In genomic region chr4:85474818-85475630, GRCh38 we compare ENCODE assay signal across 2 cellular contexts.
A peak's percentile ranks its signal among the peaks of the same experiment; 100 is the strongest.
TF ChIP-seq lines count a peak whose summit lies in the region.

ARHGAP24 (plus strand) TSS chr4:85475150.

TF ChIP-seq in HEK293, 187 proteins besides CTCF, POLR2A, EP300 and RAD21 (continued from another document and continues in another):
- no peak for TF ChIP-seq GLI4 (tag by site-specific recombination; IDR thresholded peaks at IDR 0.05)
- TF ChIP-seq ZNF155 (tag by site-specific recombination; IDR thresholded peaks at IDR 0.05): no peak
- TF ChIP-seq ZNF544 (tag by site-specific recombination; IDR thresholded peaks at IDR 0.05): no peak
- TF ChIP-seq PATZ1 (tag by site-specific recombination; IDR thresholded peaks at IDR 0.05): peak; percentile 71
- TF ChIP-seq ZBTB1 (tag by site-specific recombination; IDR thresholded peaks at IDR 0.05): no peak
- TF ChIP-seq, protein P1, sequence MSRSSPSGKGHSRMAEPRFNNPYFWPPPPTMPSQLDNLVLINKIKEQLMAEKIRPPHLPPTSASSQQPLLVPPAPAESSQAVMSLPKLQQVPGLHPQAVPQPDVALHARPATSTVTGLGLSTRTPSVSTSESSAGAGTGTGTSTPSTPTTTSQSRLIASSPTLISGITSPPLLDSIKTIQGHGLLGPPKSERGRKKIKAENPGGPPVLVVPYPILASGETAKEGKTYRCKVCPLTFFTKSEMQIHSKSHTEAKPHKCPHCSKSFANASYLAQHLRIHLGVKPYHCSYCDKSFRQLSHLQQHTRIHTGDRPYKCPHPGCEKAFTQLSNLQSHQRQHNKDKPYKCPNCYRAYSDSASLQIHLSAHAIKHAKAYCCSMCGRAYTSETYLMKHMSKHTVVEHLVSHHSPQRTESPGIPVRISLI (tag by site-specific recombination; IDR thresholded peaks at IDR 0.05): no peak
- TF ChIP-seq ZXDB (tag by site-specific recombination; IDR thresholded peaks at IDR 0.05): 0 out of 2 replicates have a peak, but pooled peaks have one; percentile 38
- TF ChIP-seq ZFP37 (tag by site-specific recombination; IDR thresholded peaks at IDR 0.05): no peak
- no peak for TF ChIP-seq ZNF610 (tag by site-specific recombination; IDR thresholded peaks at IDR 0.05; ENCODE audit: borderline replicate concordance)
- TF ChIP-seq ZNF707 (tag by site-specific recombination; IDR thresholded peaks at IDR 0.05): no peak
- no peak for TF ChIP-seq ZNF530 (tag by site-specific recombination; IDR thresholded peaks at IDR 0.05; ENCODE audit: low read depth)
- no peak for TF ChIP-seq ZNF146 (tag by site-specific recombination; IDR thresholded peaks at IDR 0.05)
- TF ChIP-seq ZNF514 (tag by site-specific recombination; IDR thresholded peaks at IDR 0.05): no peak
- TF ChIP-seq ZNF621 (tag by site-specific recombination; IDR thresholded peaks at IDR 0.05): no peak
- no peak for TF ChIP-seq ZNF785 (tag by site-specific recombination; IDR thresholded peaks at IDR 0.05)
- TF ChIP-seq PRDM10 (tag by site-specific recombination; IDR thresholded peaks at IDR 0.05): peak; percentile 76
- TF ChIP-seq, protein P2, sequence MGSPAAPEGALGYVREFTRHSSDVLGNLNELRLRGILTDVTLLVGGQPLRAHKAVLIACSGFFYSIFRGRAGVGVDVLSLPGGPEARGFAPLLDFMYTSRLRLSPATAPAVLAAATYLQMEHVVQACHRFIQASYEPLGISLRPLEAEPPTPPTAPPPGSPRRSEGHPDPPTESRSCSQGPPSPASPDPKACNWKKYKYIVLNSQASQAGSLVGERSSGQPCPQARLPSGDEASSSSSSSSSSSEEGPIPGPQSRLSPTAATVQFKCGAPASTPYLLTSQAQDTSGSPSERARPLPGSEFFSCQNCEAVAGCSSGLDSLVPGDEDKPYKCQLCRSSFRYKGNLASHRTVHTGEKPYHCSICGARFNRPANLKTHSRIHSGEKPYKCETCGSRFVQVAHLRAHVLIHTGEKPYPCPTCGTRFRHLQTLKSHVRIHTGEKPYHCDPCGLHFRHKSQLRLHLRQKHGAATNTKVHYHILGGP (tag by site-specific recombination; IDR thresholded peaks at IDR 0.05): no peak
- TF ChIP-seq OSR2 (tag by site-specific recombination; IDR thresholded peaks at IDR 0.05): peak; percentile 89
- TF ChIP-seq, protein P3, sequence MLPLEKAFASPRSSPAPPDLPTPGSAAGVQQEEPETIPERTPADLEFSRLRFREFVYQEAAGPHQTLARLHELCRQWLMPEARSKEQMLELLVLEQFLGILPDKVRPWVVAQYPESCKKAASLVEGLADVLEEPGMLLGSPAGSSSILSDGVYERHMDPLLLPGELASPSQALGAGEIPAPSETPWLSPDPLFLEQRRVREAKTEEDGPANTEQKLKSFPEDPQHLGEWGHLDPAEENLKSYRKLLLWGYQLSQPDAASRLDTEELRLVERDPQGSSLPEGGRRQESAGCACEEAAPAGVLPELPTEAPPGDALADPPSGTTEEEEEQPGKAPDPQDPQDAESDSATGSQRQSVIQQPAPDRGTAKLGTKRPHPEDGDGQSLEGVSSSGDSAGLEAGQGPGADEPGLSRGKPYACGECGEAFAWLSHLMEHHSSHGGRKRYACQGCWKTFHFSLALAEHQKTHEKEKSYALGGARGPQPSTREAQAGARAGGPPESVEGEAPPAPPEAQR (tag by site-specific recombination; IDR thresholded peaks at IDR 0.05): no peak
- no peak for TF ChIP-seq ZNF670 (tag by site-specific recombination; IDR thresholded peaks at IDR 0.05; ENCODE audit: low read depth)
- no peak for TF ChIP-seq ZNF416 (tag by site-specific recombination; IDR thresholded peaks at IDR 0.05)

TF ChIP-seq in HepG2, 621 proteins besides CTCF, POLR2A, EP300 and RAD21 (continued from another document and continues in another):
- TF ChIP-seq, protein P4, sequence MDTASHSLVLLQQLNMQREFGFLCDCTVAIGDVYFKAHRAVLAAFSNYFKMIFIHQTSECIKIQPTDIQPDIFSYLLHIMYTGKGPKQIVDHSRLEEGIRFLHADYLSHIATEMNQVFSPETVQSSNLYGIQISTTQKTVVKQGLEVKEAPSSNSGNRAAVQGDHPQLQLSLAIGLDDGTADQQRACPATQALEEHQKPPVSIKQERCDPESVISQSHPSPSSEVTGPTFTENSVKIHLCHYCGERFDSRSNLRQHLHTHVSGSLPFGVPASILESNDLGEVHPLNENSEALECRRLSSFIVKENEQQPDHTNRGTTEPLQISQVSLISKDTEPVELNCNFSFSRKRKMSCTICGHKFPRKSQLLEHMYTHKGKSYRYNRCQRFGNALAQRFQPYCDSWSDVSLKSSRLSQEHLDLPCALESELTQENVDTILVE (CRISPR knock-in tag; IDR thresholded peaks at IDR 0.05): peak; percentile 59; the same call in 1 of the 2 replicates
- TF ChIP-seq ZNF546 (CRISPR knock-in tag; conservative IDR thresholded peaks at IDR 0.05) (no peak), ZNF75D (CRISPR knock-in tag; IDR thresholded peaks at IDR 0.05; ENCODE audit: borderline replicate concordance) (no peak), BRD4 (CRISPR knock-in tag; IDR thresholded peaks at IDR 0.05) (no peak), SCMH1 (CRISPR knock-in tag; IDR thresholded peaks at IDR 0.05; ENCODE audit: borderline replicate concordance) (no peak), NFE2L2 (IDR thresholded peaks at IDR 0.05; ENCODE audit: low read length) (no peak), HOXA3 (CRISPR knock-in tag; IDR thresholded peaks at IDR 0.05) (peak; percentile 60), PITX1 (CRISPR knock-in tag; IDR thresholded peaks at IDR 0.05) (peak; percentile 40; the same call in 1 of the 2 replicates), CHD4 (IDR thresholded peaks at IDR 0.05; ENCODE audit: borderline replicate concordance, low read length) (no peak), ZNF713 (CRISPR knock-in tag; IDR thresholded peaks at IDR 0.05) (no peak), KDM4B (CRISPR knock-in tag; IDR thresholded peaks at IDR 0.05) (no peak), HNRNPH1 (optimal IDR thresholded peaks at IDR 0.05; ENCODE audit: low read depth, low read length) (no peak), ZNF263 (CRISPR knock-in tag; IDR thresholded peaks at IDR 0.05) (no peak), FIP1L1 (IDR thresholded peaks at IDR 0.05; ENCODE audit: borderline replicate concordance, insufficient read depth, low read depth, low read length) (no peak), ARNT2 (CRISPR knock-in tag; IDR thresholded peaks at IDR 0.05; ENCODE audit: low read depth) (peak; percentile 54; the same call in 1 of the 2 replicates)
- TF ChIP-seq, protein P5, sequence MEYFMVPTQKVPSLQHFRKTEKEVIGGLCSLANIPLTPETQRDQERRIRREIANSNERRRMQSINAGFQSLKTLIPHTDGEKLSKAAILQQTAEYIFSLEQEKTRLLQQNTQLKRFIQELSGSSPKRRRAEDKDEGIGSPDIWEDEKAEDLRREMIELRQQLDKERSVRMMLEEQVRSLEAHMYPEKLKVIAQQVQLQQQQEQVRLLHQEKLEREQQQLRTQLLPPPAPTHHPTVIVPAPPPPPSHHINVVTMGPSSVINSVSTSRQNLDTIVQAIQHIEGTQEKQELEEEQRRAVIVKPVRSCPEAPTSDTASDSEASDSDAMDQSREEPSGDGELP (IDR thresholded peaks at IDR 0.05; ENCODE audit: borderline replicate concordance, low read depth): no peak; the same call in 1 of the 2 replicates
- TF ChIP-seq, protein P6, sequence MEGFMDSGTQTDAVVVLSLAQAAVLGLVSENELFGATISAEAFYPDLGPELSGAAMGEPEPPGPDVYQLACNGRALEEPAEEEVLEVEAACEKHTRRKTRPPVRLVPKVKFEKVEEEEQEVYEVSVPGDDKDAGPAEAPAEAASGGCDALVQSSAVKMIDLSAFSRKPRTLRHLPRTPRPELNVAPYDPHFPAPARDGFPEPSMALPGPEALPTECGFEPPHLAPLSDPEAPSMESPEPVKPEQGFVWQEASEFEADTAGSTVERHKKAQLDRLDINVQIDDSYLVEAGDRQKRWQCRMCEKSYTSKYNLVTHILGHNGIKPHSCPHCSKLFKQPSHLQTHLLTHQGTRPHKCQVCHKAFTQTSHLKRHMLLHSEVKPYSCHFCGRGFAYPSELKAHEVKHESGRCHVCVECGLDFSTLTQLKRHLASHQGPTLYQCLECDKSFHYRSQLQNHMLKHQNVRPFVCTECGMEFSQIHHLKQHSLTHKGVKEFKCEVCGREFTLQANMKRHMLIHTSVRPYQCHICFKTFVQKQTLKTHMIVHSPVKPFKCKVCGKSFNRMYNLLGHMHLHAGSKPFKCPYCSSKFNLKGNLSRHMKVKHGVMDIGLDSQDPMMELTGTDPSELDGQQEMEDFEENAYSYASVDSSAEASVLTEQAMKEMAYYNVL (CRISPR knock-in tag; IDR thresholded peaks at IDR 0.05; ENCODE audit: borderline replicate concordance): peak; percentile 75; the same call in 1 of the 2 replicates
- TF ChIP-seq, protein P7, sequence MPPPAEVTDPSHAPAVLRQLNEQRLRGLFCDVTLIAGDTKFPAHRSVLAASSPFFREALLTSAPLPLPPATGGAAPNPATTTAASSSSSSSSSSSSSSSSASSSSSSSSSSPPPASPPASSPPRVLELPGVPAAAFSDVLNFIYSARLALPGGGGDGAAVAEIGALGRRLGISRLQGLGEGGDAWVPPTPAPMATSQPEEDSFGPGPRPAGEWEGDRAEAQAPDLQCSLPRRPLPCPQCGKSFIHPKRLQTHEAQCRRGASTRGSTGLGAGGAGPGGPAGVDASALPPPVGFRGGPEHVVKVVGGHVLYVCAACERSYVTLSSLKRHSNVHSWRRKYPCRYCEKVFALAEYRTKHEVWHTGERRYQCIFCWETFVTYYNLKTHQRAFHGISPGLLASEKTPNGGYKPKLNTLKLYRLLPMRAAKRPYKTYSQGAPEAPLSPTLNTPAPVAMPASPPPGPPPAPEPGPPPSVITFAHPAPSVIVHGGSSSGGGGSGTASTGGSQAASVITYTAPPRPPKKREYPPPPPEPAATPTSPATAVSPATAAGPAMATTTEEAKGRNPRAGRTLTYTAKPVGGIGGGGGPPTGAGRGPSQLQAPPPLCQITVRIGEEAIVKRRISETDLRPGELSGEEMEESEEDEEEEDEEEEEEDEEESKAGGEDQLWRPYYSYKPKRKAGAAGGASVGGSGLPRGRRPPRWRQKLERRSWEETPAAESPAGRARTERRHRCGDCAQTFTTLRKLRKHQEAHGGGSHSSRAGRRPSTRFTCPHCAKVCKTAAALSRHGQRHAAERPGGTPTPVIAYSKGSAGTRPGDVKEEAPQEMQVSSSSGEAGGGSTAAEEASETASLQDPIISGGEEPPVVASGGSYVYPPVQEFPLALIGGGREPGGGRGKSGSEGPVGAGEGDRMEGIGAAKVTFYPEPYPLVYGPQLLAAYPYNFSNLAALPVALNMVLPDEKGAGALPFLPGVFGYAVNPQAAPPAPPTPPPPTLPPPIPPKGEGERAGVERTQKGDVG (CRISPR knock-in tag; IDR thresholded peaks at IDR 0.05; ENCODE audit: borderline replicate concordance): no peak
- TF ChIP-seq, protein P8, sequence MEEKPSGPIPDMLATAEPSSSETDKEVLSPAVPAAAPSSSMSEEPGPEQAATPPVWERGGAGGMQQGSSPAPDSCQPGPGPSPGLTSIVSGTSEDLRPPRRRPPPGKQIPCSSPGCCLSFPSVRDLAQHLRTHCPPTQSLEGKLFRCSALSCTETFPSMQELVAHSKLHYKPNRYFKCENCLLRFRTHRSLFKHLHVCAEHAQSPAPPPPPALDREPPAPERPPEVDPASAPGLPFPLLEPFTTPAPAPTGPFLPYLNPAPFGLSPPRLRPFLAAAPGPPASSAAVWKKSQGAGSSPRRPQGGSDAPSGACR (CRISPR knock-in tag; IDR thresholded peaks at IDR 0.05): no peak
- TF ChIP-seq, protein P9, sequence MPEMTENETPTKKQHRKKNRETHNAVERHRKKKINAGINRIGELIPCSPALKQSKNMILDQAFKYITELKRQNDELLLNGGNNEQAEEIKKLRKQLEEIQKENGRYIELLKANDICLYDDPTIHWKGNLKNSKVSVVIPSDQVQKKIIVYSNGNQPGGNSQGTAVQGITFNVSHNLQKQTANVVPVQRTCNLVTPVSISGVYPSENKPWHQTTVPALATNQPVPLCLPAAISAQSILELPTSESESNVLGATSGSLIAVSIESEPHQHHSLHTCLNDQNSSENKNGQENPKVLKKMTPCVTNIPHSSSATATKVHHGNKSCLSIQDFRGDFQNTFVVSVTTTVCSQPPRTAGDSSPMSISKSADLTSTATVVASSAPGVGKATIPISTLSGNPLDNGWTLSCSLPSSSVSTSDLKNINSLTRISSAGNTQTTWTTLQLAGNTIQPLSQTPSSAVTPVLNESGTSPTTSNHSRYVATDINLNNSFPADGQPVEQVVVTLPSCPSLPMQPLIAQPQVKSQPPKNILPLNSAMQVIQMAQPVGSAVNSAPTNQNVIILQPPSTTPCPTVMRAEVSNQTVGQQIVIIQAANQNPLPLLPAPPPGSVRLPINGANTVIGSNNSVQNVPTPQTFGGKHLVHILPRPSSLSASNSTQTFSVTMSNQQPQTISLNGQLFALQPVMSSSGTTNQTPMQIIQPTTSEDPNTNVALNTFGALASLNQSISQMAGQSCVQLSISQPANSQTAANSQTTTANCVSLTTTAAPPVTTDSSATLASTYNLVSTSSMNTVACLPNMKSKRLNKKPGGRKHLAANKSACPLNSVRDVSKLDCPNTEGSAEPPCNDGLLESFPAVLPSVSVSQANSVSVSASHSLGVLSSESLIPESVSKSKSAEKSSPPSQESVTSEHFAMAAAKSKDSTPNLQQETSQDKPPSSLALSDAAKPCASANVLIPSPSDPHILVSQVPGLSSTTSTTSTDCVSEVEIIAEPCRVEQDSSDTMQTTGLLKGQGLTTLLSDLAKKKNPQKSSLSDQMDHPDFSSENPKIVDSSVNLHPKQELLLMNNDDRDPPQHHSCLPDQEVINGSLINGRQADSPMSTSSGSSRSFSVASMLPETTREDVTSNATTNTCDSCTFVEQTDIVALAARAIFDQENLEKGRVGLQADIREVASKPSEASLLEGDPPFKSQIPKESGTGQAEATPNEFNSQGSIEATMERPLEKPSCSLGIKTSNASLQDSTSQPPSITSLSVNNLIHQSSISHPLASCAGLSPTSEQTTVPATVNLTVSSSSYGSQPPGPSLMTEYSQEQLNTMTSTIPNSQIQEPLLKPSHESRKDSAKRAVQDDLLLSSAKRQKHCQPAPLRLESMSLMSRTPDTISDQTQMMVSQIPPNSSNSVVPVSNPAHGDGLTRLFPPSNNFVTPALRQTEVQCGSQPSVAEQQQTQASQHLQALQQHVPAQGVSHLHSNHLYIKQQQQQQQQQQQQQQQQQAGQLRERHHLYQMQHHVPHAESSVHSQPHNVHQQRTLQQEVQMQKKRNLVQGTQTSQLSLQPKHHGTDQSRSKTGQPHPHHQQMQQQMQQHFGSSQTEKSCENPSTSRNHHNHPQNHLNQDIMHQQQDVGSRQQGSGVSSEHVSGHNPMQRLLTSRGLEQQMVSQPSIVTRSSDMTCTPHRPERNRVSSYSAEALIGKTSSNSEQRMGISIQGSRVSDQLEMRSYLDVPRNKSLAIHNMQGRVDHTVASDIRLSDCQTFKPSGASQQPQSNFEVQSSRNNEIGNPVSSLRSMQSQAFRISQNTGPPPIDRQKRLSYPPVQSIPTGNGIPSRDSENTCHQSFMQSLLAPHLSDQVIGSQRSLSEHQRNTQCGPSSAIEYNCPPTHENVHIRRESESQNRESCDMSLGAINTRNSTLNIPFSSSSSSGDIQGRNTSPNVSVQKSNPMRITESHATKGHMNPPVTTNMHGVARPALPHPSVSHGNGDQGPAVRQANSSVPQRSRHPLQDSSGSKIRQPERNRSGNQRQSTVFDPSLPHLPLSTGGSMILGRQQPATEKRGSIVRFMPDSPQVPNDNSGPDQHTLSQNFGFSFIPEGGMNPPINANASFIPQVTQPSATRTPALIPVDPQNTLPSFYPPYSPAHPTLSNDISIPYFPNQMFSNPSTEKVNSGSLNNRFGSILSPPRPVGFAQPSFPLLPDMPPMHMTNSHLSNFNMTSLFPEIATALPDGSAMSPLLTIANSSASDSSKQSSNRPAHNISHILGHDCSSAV (CRISPR knock-in tag; IDR thresholded peaks at IDR 0.05; ENCODE audit: borderline replicate concordance): no peak
- TF ChIP-seq, protein P10, sequence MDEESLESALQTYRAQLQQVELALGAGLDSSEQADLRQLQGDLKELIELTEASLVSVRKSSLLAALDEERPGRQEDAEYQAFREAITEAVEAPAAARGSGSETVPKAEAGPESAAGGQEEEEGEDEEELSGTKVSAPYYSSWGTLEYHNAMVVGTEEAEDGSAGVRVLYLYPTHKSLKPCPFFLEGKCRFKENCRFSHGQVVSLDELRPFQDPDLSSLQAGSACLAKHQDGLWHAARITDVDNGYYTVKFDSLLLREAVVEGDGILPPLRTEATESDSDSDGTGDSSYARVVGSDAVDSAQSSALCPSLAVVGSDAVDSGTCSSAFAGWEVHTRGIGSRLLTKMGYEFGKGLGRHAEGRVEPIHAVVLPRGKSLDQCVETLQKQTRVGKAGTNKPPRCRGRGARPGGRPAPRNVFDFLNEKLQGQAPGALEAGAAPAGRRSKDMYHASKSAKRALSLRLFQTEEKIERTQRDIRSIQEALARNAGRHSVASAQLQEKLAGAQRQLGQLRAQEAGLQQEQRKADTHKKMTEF (CRISPR knock-in tag; IDR thresholded peaks at IDR 0.05): peak; percentile 86
